Comparison of ENCODE assay signal across 26 cellular contexts in the genomic region with DNA sequence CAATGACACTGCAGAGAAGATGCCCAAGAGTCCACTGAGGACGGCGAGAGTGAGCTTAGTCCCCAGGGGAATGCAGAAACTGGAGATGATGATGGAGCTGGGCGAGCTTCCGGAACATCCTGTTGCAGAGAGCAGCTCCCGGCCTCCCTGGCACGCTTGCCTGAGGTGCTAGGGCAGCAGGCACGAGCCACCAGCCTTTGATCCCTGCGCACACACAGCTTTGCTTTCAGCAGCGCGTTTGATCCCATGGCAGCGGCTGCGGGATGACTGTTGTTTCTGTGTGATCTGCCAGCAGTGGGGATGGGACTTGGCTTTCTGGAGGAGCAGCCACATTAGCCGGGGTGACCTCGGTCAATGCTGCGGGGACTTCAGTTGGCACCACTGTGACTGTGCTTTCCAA.
"Had no signal": no experiment of that assay in that cellular context is flagged by ENCODE, and none has a peak within 500 bp of the region (broad histone marks: within the 10 kb centered on the region; RNA-seq: fewer than 3 reads in every experiment).

No MANE protein-coding gene starts in this region.

- H2AFZ ChIP-seq: hepatocyte had no signal

- H3K27me3 ChIP-seq: ascending aorta, cardiac muscle cell, dorsolateral prefrontal cortex, gastroesophageal sphincter, hepatocyte, right atrium auricular region, testis had no signal

- FAIRE-seq: TTC549 had no signal

- H3K79me2 ChIP-seq: hepatocyte had no signal

- H3K36me3 ChIP-seq: ascending aorta, cardiac muscle cell, gastroesophageal sphincter, right atrium auricular region, WERI-Rb-1 had no signal

- H3K4me3 Mint-ChIP-seq: activated naive CD8-positive, alpha-beta T cell; brain had no signal

- DNase-seq: activated CD4-positive, alpha-beta T cell treated with anti-CD3 and anti-CD28 coated beads for 48 hours; activated CD4-positive, alpha-beta T cell treated with anti-CD3 and anti-CD28 coated beads, Interleukin-2, amount 50 U/mL, for 48 hours; activated CD8-positive, alpha-beta memory T cell treated with anti-CD3 and anti-CD28 coated beads for 24 hours; activated effector memory CD4-positive, alpha-beta T cell treated with Interleukin-2 at 50 U/mL for 16 hours; activated naive CD4-positive, alpha-beta T cell treated with Interleukin-2 at 50 U/mL for 16 hours; effector memory CD4-positive, alpha-beta T cell; islet precursor cell; left ventricle myocardium superior; mucosa of descending colon; stimulated activated CD4-positive, alpha-beta T cell treated with anti-CD3 and anti-CD28 coated beads, Interleukin-12 subunit alpha, Interleukin-12 subunit beta, amount 100 ng/mL, for 4 hours; stimulated activated CD4-positive, alpha-beta T cell treated with anti-CD3 and anti-CD28 coated beads, Interleukin-4, amount 100 ng/mL, for 1 hour; stimulated activated naive CD8-positive, alpha-beta T cell treated with anti-CD3 and anti-CD28 coated beads, Interleukin-15, Interleukin-2, amounts not matched to agents 100 U/mL and 50 U/mL, for 24 hours; testis; trophoblast cell; WERI-Rb-1 had no signal

- H3K4me3 ChIP-seq: ascending aorta, cardiac muscle cell, coronary artery, dorsolateral prefrontal cortex, gastroesophageal sphincter, hepatocyte, mucosa of descending colon, right atrium auricular region, testis had no signal

- H3K27ac Mint-ChIP-seq: activated naive CD8-positive, alpha-beta T cell had no signal

- H3K4me1 ChIP-seq: ascending aorta, gastroesophageal sphincter, right atrium auricular region, testis had no signal

- H3K36me3 Mint-ChIP-seq: activated naive CD8-positive, alpha-beta T cell had no signal

- H3K4me2 ChIP-seq: hepatocyte had no signal

- ATAC-seq: activated CD4-positive, CD25-positive, alpha-beta regulatory T cell treated with anti-CD3 and anti-CD28 coated beads, Interleukin-2, amount 50 U/mL, for 24 hours; gastroesophageal sphincter; left ventricle myocardium superior; mucosa of descending colon; stimulated activated naive CD8-positive, alpha-beta T cell treated with anti-CD3 and anti-CD28 coated beads, Interleukin-15, Interleukin-2, amounts not matched to agents 100 U/mL and 50 U/mL, for 24 hours had no signal

- H3K27ac ChIP-seq: ascending aorta, cardiac muscle cell, coronary artery, dorsolateral prefrontal cortex, gastroesophageal sphincter, hepatocyte, right atrium auricular region, testis, WERI-Rb-1 had no signal

- H3K27me3 Mint-ChIP-seq: activated naive CD8-positive, alpha-beta T cell; brain had no signal

- H3K9me3 ChIP-seq: ascending aorta, gastroesophageal sphincter, mucosa of descending colon, right atrium auricular region, testis had no signal
